In genomic region chr1:27556781-27557595, GRCh38 we compare ENCODE assay signal across 8 cellular contexts. TPM values are rescaled to one million over a fixed set of nuclear protein-coding genes. Genes with fewer than 3 reads are reported as not detected.
DNase-seq lines count a peak whose midpoint lies in the region; ATAC-seq and TF ChIP-seq lines count a peak whose summit lies in the region.

No MANE protein-coding gene starts in this region.

- TF ChIP-seq CTCF in KMS-11 (conservative IDR thresholded peaks at IDR 0.05; ENCODE audit: low read depth, low read length), result peak; percentile 83
- TF ChIP-seq CTCF in psoas muscle (IDR thresholded peaks at IDR 0.05), result peak; percentile 96
- TF ChIP-seq CTCF in upper lobe of right lung (IDR thresholded peaks at IDR 0.05), result peak; percentile 96

- H3K9ac ChIP-seq in KMS-11, result no peak overlapping the region

- peaks cover 15% of the 10 kb centered on the region for H3K4me1 ChIP-seq in KMS-11 (ENCODE audit: low read depth, poor library complexity, severe bottlenecking)
- H3K4me1 ChIP-seq in psoas muscle, result peaks cover 70% of the 10 kb centered on the region
- peaks cover 46% of the 10 kb centered on the region for H3K4me1 ChIP-seq in upper lobe of right lung

- ATAC-seq in left ventricle myocardium superior, result peak; percentile 68
- ATAC-seq in psoas muscle, result peak; percentile 76 to 84 (median 82)
- peak; percentile 87 for ATAC-seq in upper lobe of right lung
- ATAC-seq in HG03095 (IDR thresholded peaks at IDR 0.05; ENCODE audit: unreplicated experiment), result no peak

- no peaks in the 10 kb centered on the region for H4K20me1 ChIP-seq in KMS-11 (ENCODE audit: insufficient read depth)

- no peak overlapping the region for H3K4me3 ChIP-seq in KMS-11 (IDR thresholded peaks at IDR 0.05; ENCODE audit: insufficient read depth, low read depth, low read length)
- peak overlapping the region; percentile 43 for H3K4me3 ChIP-seq in psoas muscle
- H3K4me3 ChIP-seq in upper lobe of right lung, result peak overlapping the region; percentile 8

- no peak overlapping the region for H3K4me2 ChIP-seq in KMS-11

- H3K27me3 ChIP-seq in KMS-11 (ENCODE audit: insufficient read depth, low read depth) (no peaks in the 10 kb centered on the region), psoas muscle (ENCODE audit: insufficient read depth in 3 of 3, low read length in 2 of 3) (no peaks in the 10 kb centered on the region), upper lobe of right lung (no peaks in the 10 kb centered on the region)

- H3K79me2 ChIP-seq in KMS-11 (ENCODE audit: insufficient read depth, low read depth), result no peaks in the 10 kb centered on the region

- intact Hi-C loops in left ventricle myocardium superior (cut with micrococcal nuclease) (no loop called here), psoas muscle (cut with DNase I) (loop anchor here in 1 of 2 donors (5.0 kb wide), 1 partner anchor 45 kb away; the partner anchor contains the start of gene AHDC1), upper lobe of right lung (cut with DNase I) (no loop called here)

- 2 to 6% (median 2%) methylated on average over 9 to 18 of the region's 19 CpGs for WGBS in psoas muscle, 3 donors

- no peaks in the 10 kb centered on the region for H3K36me3 ChIP-seq in KMS-11 (ENCODE audit: insufficient read depth)
- H3K36me3 ChIP-seq in psoas muscle (ENCODE audit: insufficient read depth in 1 of 2, low read depth in 1 of 2), result peaks cover 0 to 41% of the 10 kb centered on the region in 2 donors
- H3K36me3 ChIP-seq in upper lobe of right lung, result peaks cover 12% of the 10 kb centered on the region

- H2AFZ ChIP-seq in KMS-11 (ENCODE audit: low read depth), result no peak overlapping the region

- H3K27ac ChIP-seq in KMS-11 (no peak overlapping the region), psoas muscle (peak overlapping the region; percentile 90), upper lobe of right lung (peak overlapping the region; percentile 66)

- H3K9me3 ChIP-seq in psoas muscle (no peaks in the 10 kb centered on the region), upper lobe of right lung (no peaks in the 10 kb centered on the region)

- DNase-seq in EH (ENCODE audit: low read depth), result peak; percentile 98
- peak; percentile 34 to 73 (median 59) for DNase-seq in T-helper 1 cell
- peak; percentile 93 for DNase-seq in amniotic stem cell (lab: John Stamatoyannopoulos, UW)
- DNase-seq in left ventricle myocardium superior, result peak; percentile 92
- peak; percentile 93 to 96 for DNase-seq in psoas muscle
- DNase-seq in upper lobe of right lung, result peak; percentile 96

RNA-seq across cellular contexts. Expression of gene AHDC1, which starts 47.0 kb away (rescaled TPM):
- total RNA-seq in left ventricle myocardium superior (42.8 TPM), psoas muscle (10 to 100 TPM; 35.9 to 65.2 (median 59.0) TPM), upper lobe of right lung (34.2 TPM)
- polyA plus RNA-seq in psoas muscle, result 10 to 100 TPM in 1 of 3 donors, 1 to 10 TPM in 2; 6.4 to 19.8 (median 9.7) TPM
